Comparison of ENCODE assay signal across 8 cellular contexts in genomic region chr21:17458279-17458678, GRCh38.
"Had no signal": no experiment of that assay in that cellular context is flagged by ENCODE, and none has a peak within 500 bp of the region (broad histone marks: within the 10 kb centered on the region; RNA-seq: fewer than 3 reads in every experiment).

No MANE protein-coding gene starts in this region.

- H3K4me3 ChIP-seq: GM12878 had no signal

- DNase-seq: GDM1, GF-D8 had no signal

- ATAC-seq: GM12878 had no signal

- FAIRE-seq: G401.6, GM12878, GM12891, GM12892, GM18507, GM19239 had no signal
